In the genomic region with DNA sequence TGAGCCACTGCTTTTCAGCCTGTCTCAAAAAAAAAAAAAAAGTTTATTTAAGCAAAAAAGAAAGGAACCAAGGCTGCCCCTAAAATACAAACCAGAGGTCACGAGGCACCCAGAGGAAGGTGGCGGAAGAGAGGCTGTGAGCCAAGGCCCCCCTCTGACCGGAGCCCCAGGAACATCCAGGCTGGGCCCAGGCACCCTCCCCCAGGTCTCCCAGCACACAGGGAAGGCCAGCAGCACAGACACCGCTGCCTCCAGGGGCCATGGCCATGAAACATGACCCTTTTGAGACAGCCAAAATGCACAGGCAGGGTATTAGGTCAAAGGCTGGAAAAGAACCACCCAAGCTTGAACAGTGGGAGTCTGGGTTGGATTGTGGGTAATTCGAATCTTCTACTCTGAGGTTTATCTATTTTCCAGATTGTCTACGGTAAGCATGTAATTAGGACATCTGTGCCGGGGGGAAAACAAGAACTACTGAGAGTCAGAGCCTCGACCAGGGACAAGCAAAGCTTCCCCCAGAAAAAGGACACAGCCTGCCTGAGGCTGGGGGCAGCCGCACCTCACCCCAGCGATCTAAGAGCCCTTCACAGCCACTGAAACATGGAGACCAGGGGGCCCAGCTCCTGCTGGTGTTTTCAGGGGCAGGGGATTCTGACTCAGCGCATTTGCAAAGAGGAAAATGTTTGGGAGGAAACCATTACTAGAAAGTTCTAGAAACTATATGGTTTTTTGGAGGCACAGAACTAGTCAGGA, we compare ENCODE assay signal across 1 cellular context.
TF ChIP-seq lines count a peak whose summit lies in the region.

No MANE protein-coding gene starts in this region.

TF ChIP-seq in WTC11, 78 proteins besides CTCF, POLR2A, EP300 and RAD21 (continued from another document):
- TF ChIP-seq, protein P1, sequence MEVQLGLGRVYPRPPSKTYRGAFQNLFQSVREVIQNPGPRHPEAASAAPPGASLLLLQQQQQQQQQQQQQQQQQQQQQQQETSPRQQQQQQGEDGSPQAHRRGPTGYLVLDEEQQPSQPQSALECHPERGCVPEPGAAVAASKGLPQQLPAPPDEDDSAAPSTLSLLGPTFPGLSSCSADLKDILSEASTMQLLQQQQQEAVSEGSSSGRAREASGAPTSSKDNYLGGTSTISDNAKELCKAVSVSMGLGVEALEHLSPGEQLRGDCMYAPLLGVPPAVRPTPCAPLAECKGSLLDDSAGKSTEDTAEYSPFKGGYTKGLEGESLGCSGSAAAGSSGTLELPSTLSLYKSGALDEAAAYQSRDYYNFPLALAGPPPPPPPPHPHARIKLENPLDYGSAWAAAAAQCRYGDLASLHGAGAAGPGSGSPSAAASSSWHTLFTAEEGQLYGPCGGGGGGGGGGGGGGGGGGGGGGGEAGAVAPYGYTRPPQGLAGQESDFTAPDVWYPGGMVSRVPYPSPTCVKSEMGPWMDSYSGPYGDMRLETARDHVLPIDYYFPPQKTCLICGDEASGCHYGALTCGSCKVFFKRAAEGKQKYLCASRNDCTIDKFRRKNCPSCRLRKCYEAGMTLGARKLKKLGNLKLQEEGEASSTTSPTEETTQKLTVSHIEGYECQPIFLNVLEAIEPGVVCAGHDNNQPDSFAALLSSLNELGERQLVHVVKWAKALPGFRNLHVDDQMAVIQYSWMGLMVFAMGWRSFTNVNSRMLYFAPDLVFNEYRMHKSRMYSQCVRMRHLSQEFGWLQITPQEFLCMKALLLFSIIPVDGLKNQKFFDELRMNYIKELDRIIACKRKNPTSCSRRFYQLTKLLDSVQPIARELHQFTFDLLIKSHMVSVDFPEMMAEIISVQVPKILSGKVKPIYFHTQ (CRISPR knock-in tag; IDR thresholded peaks at IDR 0.05): no peak
- no peak for TF ChIP-seq TP53 (CRISPR knock-in tag; IDR thresholded peaks at IDR 0.05)
- no peak for TF ChIP-seq ZNF423 (CRISPR knock-in tag; IDR thresholded peaks at IDR 0.05)
- no peak for TF ChIP-seq TEAD1 (CRISPR knock-in tag; IDR thresholded peaks at IDR 0.05)
- TF ChIP-seq, protein P2, sequence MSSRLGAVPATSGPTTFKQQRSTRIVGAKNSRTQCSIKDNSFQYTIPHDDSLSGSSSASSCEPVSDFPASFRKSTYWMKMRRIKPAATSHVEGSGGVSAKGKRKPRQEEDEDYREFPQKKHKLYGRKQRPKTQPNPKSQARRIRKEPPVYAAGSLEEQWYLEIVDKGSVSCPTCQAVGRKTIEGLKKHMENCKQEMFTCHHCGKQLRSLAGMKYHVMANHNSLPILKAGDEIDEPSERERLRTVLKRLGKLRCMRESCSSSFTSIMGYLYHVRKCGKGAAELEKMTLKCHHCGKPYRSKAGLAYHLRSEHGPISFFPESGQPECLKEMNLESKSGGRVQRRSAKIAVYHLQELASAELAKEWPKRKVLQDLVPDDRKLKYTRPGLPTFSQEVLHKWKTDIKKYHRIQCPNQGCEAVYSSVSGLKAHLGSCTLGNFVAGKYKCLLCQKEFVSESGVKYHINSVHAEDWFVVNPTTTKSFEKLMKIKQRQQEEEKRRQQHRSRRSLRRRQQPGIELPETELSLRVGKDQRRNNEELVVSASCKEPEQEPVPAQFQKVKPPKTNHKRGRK (CRISPR knock-in tag; IDR thresholded peaks at IDR 0.05; ENCODE audit: borderline replicate concordance): no peak
- TF ChIP-seq ATF1 (CRISPR knock-in tag; IDR thresholded peaks at IDR 0.05): no peak
- no peak for TF ChIP-seq NR2C2 (CRISPR knock-in tag; IDR thresholded peaks at IDR 0.05)
- TF ChIP-seq, protein P3, sequence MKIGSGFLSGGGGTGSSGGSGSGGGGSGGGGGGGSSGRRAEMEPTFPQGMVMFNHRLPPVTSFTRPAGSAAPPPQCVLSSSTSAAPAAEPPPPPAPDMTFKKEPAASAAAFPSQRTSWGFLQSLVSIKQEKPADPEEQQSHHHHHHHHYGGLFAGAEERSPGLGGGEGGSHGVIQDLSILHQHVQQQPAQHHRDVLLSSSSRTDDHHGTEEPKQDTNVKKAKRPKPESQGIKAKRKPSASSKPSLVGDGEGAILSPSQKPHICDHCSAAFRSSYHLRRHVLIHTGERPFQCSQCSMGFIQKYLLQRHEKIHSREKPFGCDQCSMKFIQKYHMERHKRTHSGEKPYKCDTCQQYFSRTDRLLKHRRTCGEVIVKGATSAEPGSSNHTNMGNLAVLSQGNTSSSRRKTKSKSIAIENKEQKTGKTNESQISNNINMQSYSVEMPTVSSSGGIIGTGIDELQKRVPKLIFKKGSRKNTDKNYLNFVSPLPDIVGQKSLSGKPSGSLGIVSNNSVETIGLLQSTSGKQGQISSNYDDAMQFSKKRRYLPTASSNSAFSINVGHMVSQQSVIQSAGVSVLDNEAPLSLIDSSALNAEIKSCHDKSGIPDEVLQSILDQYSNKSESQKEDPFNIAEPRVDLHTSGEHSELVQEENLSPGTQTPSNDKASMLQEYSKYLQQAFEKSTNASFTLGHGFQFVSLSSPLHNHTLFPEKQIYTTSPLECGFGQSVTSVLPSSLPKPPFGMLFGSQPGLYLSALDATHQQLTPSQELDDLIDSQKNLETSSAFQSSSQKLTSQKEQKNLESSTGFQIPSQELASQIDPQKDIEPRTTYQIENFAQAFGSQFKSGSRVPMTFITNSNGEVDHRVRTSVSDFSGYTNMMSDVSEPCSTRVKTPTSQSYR (CRISPR knock-in tag; IDR thresholded peaks at IDR 0.05): no peak
- no peak for TF ChIP-seq NFE2L1 (CRISPR knock-in tag; IDR thresholded peaks at IDR 0.05)
- no peak for TF ChIP-seq MYBL2 (CRISPR knock-in tag; IDR thresholded peaks at IDR 0.05)
